ENCODE assay signal across 18 cellular contexts in genomic region chr4:2166253-2166652, GRCh38.
DNase-seq lines count a peak whose midpoint lies in the region; ATAC-seq and TF ChIP-seq lines count a peak whose summit lies in the region.
"Had no signal": no experiment of that assay in that cellular context is flagged by ENCODE, and none has a peak within 500 bp of the region (broad histone marks: within the 10 kb centered on the region; RNA-seq: fewer than 3 reads in every experiment).

No MANE protein-coding gene starts in this region.

- no peak overlapping the region for H2AFZ ChIP-seq in neural progenitor cell (replicated peaks)

- peak overlapping the region; percentile 44 for H3K27ac Mint-ChIP-seq in neural progenitor cell
- H3K27ac Mint-ChIP-seq in activated T-helper 17 cell treated with anti-CD3 and anti-CD28 coated beads, Interleukin-2, amount 50 U/mL, for 72 hours = no peak overlapping the region
- H3K27ac Mint-ChIP-seq in activated T-helper 1 cell treated with anti-CD3 and anti-CD28 coated beads, Interleukin-12 subunit alpha, Interleukin-12 subunit beta, Interleukin-2, Interleukin-4 antibody, amounts not matched to agents 30 ng/mL and 10 ng/mL and 1 ng/mL, durations not matched to agents 14 hours and 24 hours and 36 hours = no peak overlapping the region

- no peak for ATAC-seq in activated T-helper 17 cell treated with anti-CD3 and anti-CD28 coated beads, Interleukin-2, amount 50 U/mL, for 72 hours (replicated peaks)

- H3K27me3 Mint-ChIP-seq in neural progenitor cell (ENCODE audit: insufficient read depth, low read depth) = peaks cover 2% of the 10 kb centered on the region
- H3K27me3 Mint-ChIP-seq in activated T-helper 17 cell treated with anti-CD3 and anti-CD28 coated beads, Interleukin-2, amount 50 U/mL, for 72 hours = no peaks in the 10 kb centered on the region
- H3K27me3 Mint-ChIP-seq in activated T-helper 1 cell treated with anti-CD3 and anti-CD28 coated beads, Interleukin-12 subunit alpha, Interleukin-12 subunit beta, Interleukin-2, Interleukin-4 antibody, amounts not matched to agents 30 ng/mL and 10 ng/mL and 1 ng/mL, durations not matched to agents 14 hours and 24 hours and 36 hours (ENCODE audit: insufficient read depth) = no peaks in the 10 kb centered on the region

- H3K9me3 ChIP-seq in neural progenitor cell (ENCODE audit: low read depth) = no peaks in the 10 kb centered on the region
- H3K9me3 ChIP-seq: MG63 had no signal

- H3K4me2 ChIP-seq in neural progenitor cell = no peak overlapping the region

- H3K9ac ChIP-seq in neural progenitor cell = no peak overlapping the region

- H3K27me3 ChIP-seq in neural progenitor cell = no peaks in the 10 kb centered on the region
- H3K27me3 ChIP-seq: MG63 had no signal

- no peaks in the 10 kb centered on the region for H3K4me1 ChIP-seq in neural progenitor cell

- no peaks in the 10 kb centered on the region for H3K9me3 Mint-ChIP-seq in neural progenitor cell
- no peaks in the 10 kb centered on the region for H3K9me3 Mint-ChIP-seq in activated T-helper 17 cell treated with anti-CD3 and anti-CD28 coated beads, Interleukin-2, amount 50 U/mL, for 72 hours
- H3K9me3 Mint-ChIP-seq in activated T-helper 1 cell treated with anti-CD3 and anti-CD28 coated beads, Interleukin-12 subunit alpha, Interleukin-12 subunit beta, Interleukin-2, Interleukin-4 antibody, amounts not matched to agents 30 ng/mL and 10 ng/mL and 1 ng/mL, durations not matched to agents 14 hours and 24 hours and 36 hours = no peaks in the 10 kb centered on the region

- no peak overlapping the region for H3K4me3 ChIP-seq in neural progenitor cell
- H3K4me3 ChIP-seq: MG63 had no signal

- intact Hi-C loops in activated T-helper 1 cell treated with anti-CD3 and anti-CD28 coated beads, Interleukin-12 subunit alpha, Interleukin-12 subunit beta, Interleukin-2, Interleukin-4 antibody, amounts not matched to agents 30 ng/mL and 10 ng/mL and 1 ng/mL, durations not matched to agents 14 hours and 24 hours and 36 hours (cut with micrococcal nuclease) = no loop called here

- H3K27ac ChIP-seq in neural progenitor cell = no peak overlapping the region

- no peak for TF ChIP-seq CTCF in neural progenitor cell (IDR thresholded peaks at IDR 0.05)

- H4K20me1 ChIP-seq in neural progenitor cell (ENCODE audit: low read depth) = no peaks in the 10 kb centered on the region

- H3K4me1 Mint-ChIP-seq in neural progenitor cell = peaks cover 13% of the 10 kb centered on the region
- H3K4me1 Mint-ChIP-seq in activated T-helper 17 cell treated with anti-CD3 and anti-CD28 coated beads, Interleukin-2, amount 50 U/mL, for 72 hours = no peaks in the 10 kb centered on the region
- H3K4me1 Mint-ChIP-seq in activated T-helper 1 cell treated with anti-CD3 and anti-CD28 coated beads, Interleukin-12 subunit alpha, Interleukin-12 subunit beta, Interleukin-2, Interleukin-4 antibody, amounts not matched to agents 30 ng/mL and 10 ng/mL and 1 ng/mL, durations not matched to agents 14 hours and 24 hours and 36 hours (ENCODE audit: low read depth) = peaks cover 30% of the 10 kb centered on the region

- H3F3A ChIP-seq in neural progenitor cell (ENCODE audit: low read depth) = no peaks in the 10 kb centered on the region

- H3K4me3 Mint-ChIP-seq in neural progenitor cell = no peak overlapping the region
- H3K4me3 Mint-ChIP-seq in activated T-helper 17 cell treated with anti-CD3 and anti-CD28 coated beads, Interleukin-2, amount 50 U/mL, for 72 hours = no peak overlapping the region
- no peak overlapping the region for H3K4me3 Mint-ChIP-seq in activated T-helper 1 cell treated with anti-CD3 and anti-CD28 coated beads, Interleukin-12 subunit alpha, Interleukin-12 subunit beta, Interleukin-2, Interleukin-4 antibody, amounts not matched to agents 30 ng/mL and 10 ng/mL and 1 ng/mL, durations not matched to agents 14 hours and 24 hours and 36 hours

- H3K79me2 ChIP-seq in neural progenitor cell (ENCODE audit: low read depth) = no peaks in the 10 kb centered on the region

- H3K36me3 Mint-ChIP-seq in neural progenitor cell = peaks cover 7% of the 10 kb centered on the region
- no peaks in the 10 kb centered on the region for H3K36me3 Mint-ChIP-seq in activated T-helper 17 cell treated with anti-CD3 and anti-CD28 coated beads, Interleukin-2, amount 50 U/mL, for 72 hours (ENCODE audit: low read depth)
- H3K36me3 Mint-ChIP-seq in activated T-helper 1 cell treated with anti-CD3 and anti-CD28 coated beads, Interleukin-12 subunit alpha, Interleukin-12 subunit beta, Interleukin-2, Interleukin-4 antibody, amounts not matched to agents 30 ng/mL and 10 ng/mL and 1 ng/mL, durations not matched to agents 14 hours and 24 hours and 36 hours (ENCODE audit: low read depth) = peaks cover 12% of the 10 kb centered on the region

- H3K36me3 ChIP-seq in neural progenitor cell = no peaks in the 10 kb centered on the region
- H3K36me3 ChIP-seq: MG63 had no signal

- DNase-seq in DMS79 (lab: John Stamatoyannopoulos, UW) = peak; percentile 12
- DNase-seq in NCI-H187 (lab: John Stamatoyannopoulos, UW) = peak; percentile 17 to 19
- peak; percentile 84 for DNase-seq in SK-N-DZ (ENCODE audit: low spot score)
- DNase-seq in neural progenitor cell (ENCODE audit: low spot score) = no peak
- DNase-seq in activated T-helper 1 cell treated with anti-CD3 and anti-CD28 coated beads, Interleukin-12 subunit alpha, Interleukin-12 subunit beta, Interleukin-2, Interleukin-4 antibody, amounts not matched to agents 30 ng/mL and 10 ng/mL and 1 ng/mL, durations not matched to agents 14 hours and 24 hours and 36 hours (ENCODE audit: low spot score) = no peak
- no peak for DNase-seq in NCI-H2171 (lab: John Stamatoyannopoulos, UW)
- DNase-seq: ACHN; COR-L47; DMS153; IMR-90; Karpas-422; MG63; NCI-H1092 treated with DMSO at 0.1 percent for 48 hours; NCI-H1930; NCI-H526; NK-92 treated with Interleukin-12 subunit alpha and Interleukin-12 subunit beta, amount 100 ng/mL, for 24 hours; SIG-M5 had no signal

Comparison
In these comparisons a context has a peak if more than half of its experiments do, and no peak if none do; other contexts are left out.
1. DNase-seq: peak in DMS79 (single experiment), NCI-H187 (2 of 2) and SK-N-DZ (single experiment); none in neural progenitor cell (single experiment), activated T-helper 1 cell treated with anti-CD3 and anti-CD28 coated beads, Interleukin-12 subunit alpha, Interleukin-12 subunit beta, Interleukin-2, Interleukin-4 antibody, amounts not matched to agents 30 ng/mL and 10 ng/mL and 1 ng/mL, durations not matched to agents 14 hours and 24 hours and 36 hours (single experiment) and NCI-H2171 (single experiment).